ENCODE assay signal across 1 cellular context in the genomic region with DNA sequence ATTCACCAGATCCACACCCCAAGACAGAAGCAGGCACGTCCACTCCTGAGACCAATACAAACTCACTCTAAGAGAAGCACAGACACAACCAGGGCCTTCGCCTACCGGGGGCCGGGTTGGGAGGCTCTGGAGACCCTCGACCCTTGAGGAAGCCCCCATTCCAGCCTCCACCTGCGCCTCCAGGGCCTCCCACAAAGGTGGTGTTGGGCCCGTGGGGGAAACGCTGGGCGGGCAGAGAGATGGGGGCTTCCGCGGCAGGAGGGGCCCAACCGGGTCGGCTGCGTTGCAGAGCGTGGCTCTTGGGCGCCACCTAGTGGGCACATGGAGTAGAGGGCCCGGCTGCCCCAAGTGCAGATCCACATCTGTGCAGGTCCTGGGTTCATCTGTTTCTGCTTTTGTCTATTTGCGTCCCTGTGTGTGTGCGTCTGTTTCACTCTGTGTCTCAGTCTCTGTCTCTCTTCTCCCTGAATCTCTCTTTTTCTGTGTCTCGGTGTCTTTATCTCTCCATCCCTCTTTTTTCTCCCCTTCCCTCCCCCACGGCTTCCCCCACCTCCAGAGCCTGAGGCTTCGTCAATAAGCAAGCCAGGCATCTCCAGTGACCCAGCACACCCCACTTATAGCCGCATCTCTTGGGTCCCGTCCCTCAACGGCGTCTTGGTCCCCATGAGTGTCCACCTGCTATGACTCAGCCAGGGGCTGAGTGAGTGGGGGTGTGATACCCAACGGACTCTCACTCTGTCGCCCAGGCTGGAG.
TF ChIP-seq lines count a peak whose summit lies in the region.

No MANE protein-coding gene starts in this region.

TF ChIP-seq in WTC11, 78 proteins besides CTCF, POLR2A, EP300 and RAD21 (continued from another document):
- TF ChIP-seq, protein P1, sequence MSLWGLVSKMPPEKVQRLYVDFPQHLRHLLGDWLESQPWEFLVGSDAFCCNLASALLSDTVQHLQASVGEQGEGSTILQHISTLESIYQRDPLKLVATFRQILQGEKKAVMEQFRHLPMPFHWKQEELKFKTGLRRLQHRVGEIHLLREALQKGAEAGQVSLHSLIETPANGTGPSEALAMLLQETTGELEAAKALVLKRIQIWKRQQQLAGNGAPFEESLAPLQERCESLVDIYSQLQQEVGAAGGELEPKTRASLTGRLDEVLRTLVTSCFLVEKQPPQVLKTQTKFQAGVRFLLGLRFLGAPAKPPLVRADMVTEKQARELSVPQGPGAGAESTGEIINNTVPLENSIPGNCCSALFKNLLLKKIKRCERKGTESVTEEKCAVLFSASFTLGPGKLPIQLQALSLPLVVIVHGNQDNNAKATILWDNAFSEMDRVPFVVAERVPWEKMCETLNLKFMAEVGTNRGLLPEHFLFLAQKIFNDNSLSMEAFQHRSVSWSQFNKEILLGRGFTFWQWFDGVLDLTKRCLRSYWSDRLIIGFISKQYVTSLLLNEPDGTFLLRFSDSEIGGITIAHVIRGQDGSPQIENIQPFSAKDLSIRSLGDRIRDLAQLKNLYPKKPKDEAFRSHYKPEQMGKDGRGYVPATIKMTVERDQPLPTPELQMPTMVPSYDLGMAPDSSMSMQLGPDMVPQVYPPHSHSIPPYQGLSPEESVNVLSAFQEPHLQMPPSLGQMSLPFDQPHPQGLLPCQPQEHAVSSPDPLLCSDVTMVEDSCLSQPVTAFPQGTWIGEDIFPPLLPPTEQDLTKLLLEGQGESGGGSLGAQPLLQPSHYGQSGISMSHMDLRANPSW (CRISPR knock-in tag; conservative IDR thresholded peaks at IDR 0.05; ENCODE audit: low read depth): no peak
- TF ChIP-seq, protein P2, sequence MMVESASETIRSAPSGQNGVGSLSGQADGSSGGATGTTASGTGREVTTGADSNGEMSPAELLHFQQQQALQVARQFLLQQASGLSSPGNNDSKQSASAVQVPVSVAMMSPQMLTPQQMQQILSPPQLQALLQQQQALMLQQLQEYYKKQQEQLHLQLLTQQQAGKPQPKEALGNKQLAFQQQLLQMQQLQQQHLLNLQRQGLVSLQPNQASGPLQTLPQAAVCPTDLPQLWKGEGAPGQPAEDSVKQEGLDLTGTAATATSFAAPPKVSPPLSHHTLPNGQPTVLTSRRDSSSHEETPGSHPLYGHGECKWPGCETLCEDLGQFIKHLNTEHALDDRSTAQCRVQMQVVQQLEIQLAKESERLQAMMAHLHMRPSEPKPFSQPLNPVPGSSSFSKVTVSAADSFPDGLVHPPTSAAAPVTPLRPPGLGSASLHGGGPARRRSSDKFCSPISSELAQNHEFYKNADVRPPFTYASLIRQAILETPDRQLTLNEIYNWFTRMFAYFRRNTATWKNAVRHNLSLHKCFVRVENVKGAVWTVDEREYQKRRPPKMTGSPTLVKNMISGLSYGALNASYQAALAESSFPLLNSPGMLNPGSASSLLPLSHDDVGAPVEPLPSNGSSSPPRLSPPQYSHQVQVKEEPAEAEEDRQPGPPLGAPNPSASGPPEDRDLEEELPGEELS (CRISPR knock-in tag; IDR thresholded peaks at IDR 0.05): 0 out of 2 replicates have a peak, but pooled peaks have one; percentile 11
- no peak for TF ChIP-seq IRF2 (CRISPR knock-in tag; IDR thresholded peaks at IDR 0.05; ENCODE audit: borderline replicate concordance, low read depth)
